ENCODE assay signal across 21 cellular contexts in genomic region chr12:78612224-78612623, GRCh38.
DNase-seq lines count a peak whose midpoint lies in the region; ATAC-seq, FAIRE-seq and TF ChIP-seq lines count a peak whose summit lies in the region.
"Had no signal": no experiment of that assay in that cellular context is flagged by ENCODE, and none has a peak within 500 bp of the region (broad histone marks: within the 10 kb centered on the region; RNA-seq: fewer than 3 reads in every experiment).

No MANE protein-coding gene starts in this region.

- no peak for TF ChIP-seq EP300 in H1 (IDR thresholded peaks at IDR 0.05; ENCODE audit: borderline replicate concordance in 1 of 2, low read depth in 2 of 2, low read length in 2 of 2)

- POLR2A ChIA-PET in PC-9 (lab: Charles Lee; ENCODE audit: unreplicated experiment) (no interaction called here), H1 (lab: Charles Lee; ENCODE audit: partially characterized antibody) (no interaction called here)

- H3K27ac ChIP-seq in PC-9, result no peak overlapping the region
- no peak overlapping the region for H3K27ac ChIP-seq in H1 (ENCODE audit: low read depth, low read length)
- H3K27ac ChIP-seq in prostate gland, result no peak overlapping the region
- no peak overlapping the region for H3K27ac ChIP-seq in SJCRH30
- H3K27ac ChIP-seq: BLaER1, C4-2B, GM23248 had no signal

- no peak overlapping the region for H3K18ac ChIP-seq in H1 (ENCODE audit: extremely low read depth, low read length)

- no peaks in the 10 kb centered on the region for H3K79me2 ChIP-seq in PC-9 (ENCODE audit: low read depth)
- no peaks in the 10 kb centered on the region for H3K79me2 ChIP-seq in H1 (ENCODE audit: control insufficient read depth in 1 of 2, insufficient read depth in 2 of 2, low read length in 2 of 2)

- no peaks in the 10 kb centered on the region for H3K9me2 ChIP-seq in PC-9 (ENCODE audit: insufficient read depth)

- H3K4me2 ChIP-seq in PC-9 (no peak overlapping the region), H1 (ENCODE audit: insufficient read depth in 1 of 2, low read depth in 2 of 2, low read length in 2 of 2) (no peak overlapping the region)
- H3K4me2 ChIP-seq: BLaER1 had no signal

- H3K23me2 ChIP-seq in H1 (ENCODE audit: low read depth, low read length), result no peaks in the 10 kb centered on the region

- no peak overlapping the region for H3K56ac ChIP-seq in H1 (replicated peaks; ENCODE audit: insufficient read length, low read depth, low read length)

- 91% methylated on average over 3 of the region's 3 CpGs; no CpG with 5 or more reads in 1 of the 2 experiments for WGBS in H1 (ENCODE audit: extremely low coverage in 1 of 2, insufficient coverage in 1 of 2, insufficient read length in 1 of 2, insufficient replicate concordance in 2 of 2, low coverage in 1 of 2, low lambda C conversion rate in 2 of 2, missing lambda C conversion rate in 1 of 2), 2 experiments
- WGBS in prostate gland, result 81% methylated on average over 3 of the region's 3 CpGs

- no TSS peak for BruUV-seq in PC-9 (replicated peaks; lab: Mats Ljungman, UMichigan)

- intact Hi-C loops in PC-9 (cut with micrococcal nuclease; ENCODE audit: unreplicated experiment) (no loop called here), prostate gland (cut with DNase I) (no loop called here)

- H4K20me1 ChIP-seq in PC-9 (ENCODE audit: insufficient read depth) (no peaks in the 10 kb centered on the region), H1 (replicated peaks in 1 of 2; ENCODE audit: control insufficient read depth in 1 of 2, insufficient read depth in 2 of 2, low read length in 2 of 2) (no peaks in the 10 kb centered on the region)
- H4K20me1 ChIP-seq: BLaER1 had no signal

- no peak overlapping the region for H4K8ac ChIP-seq in H1 (ENCODE audit: extremely low read depth, insufficient read depth, low read length)

- TF ChIP-seq CTCF in PC-9 (conservative IDR thresholded peaks at IDR 0.05), result no peak
- no peak for TF ChIP-seq CTCF in H1 (IDR thresholded peaks at IDR 0.05; ENCODE audit: control extremely low read depth in 1 of 3, insufficient read depth in 1 of 3, low read depth in 1 of 3, low read length in 3 of 3)
- no peak for TF ChIP-seq CTCF in prostate gland (IDR thresholded peaks at IDR 0.05)

- FAIRE-seq in H1 (lab: Jason Lieb, UNC), result no peak
- FAIRE-seq: G401.6, GM12891, GM19239, H54 had no signal

- no peak for TF ChIP-seq RAD21 in H1 (IDR thresholded peaks at IDR 0.05 in 1 of 2, conservative IDR thresholded peaks at IDR 0.05 in 1 of 2; ENCODE audit: low read depth in 2 of 2, low read length in 2 of 2)

- H3K9me3 ChIP-seq in PC-9 (ENCODE audit: insufficient read depth, low read depth) (no peaks in the 10 kb centered on the region), H1 (ENCODE audit: insufficient read depth in 2 of 2, low read depth in 1 of 2, low read length in 1 of 2) (peaks cover 0 to 4% of the 10 kb centered on the region in 2 experiments; a peak in 1 of 4 replicates), prostate gland (no peaks in the 10 kb centered on the region), SJCRH30 (replicated peaks) (no peaks in the 10 kb centered on the region)
- H3K9me3 ChIP-seq: Caco-2 had no signal

- no peaks in the 10 kb centered on the region for H3K79me1 ChIP-seq in H1 (ENCODE audit: low read depth, low read length)

- TF ChIP-seq POLR2A in H1 (IDR thresholded peaks at IDR 0.05; ENCODE audit: control extremely low read depth in 1 of 2, low read depth in 2 of 2, low read length in 2 of 2) (no peak), prostate gland (IDR thresholded peaks at IDR 0.05) (no peak)

- H2BK20ac ChIP-seq in H1 (ENCODE audit: low read length), result no peak overlapping the region

- no peak overlapping the region for H2BK12ac ChIP-seq in H1 (ENCODE audit: low read depth, low read length)

- H3K4me3 ChIP-seq in PC-9 (no peak overlapping the region), H1 (ENCODE audit: extremely low read depth in 1 of 4, insufficient read depth in 2 of 4, low read depth in 3 of 4, low read length in 4 of 4) (no peak overlapping the region), H7 (ENCODE audit: insufficient read depth, low read depth, low read length) (no peak overlapping the region), prostate gland (no peak overlapping the region), SJCRH30 (no peak overlapping the region)
- H3K4me3 ChIP-seq: BLaER1, GM23248 had no signal

- no peak overlapping the region for H4K5ac ChIP-seq in H1 (ENCODE audit: insufficient read length, low read depth, low read length)

- no peaks in the 10 kb centered on the region for H3K4me1 ChIP-seq in PC-9 (replicated peaks; ENCODE audit: insufficient read depth)
- no peaks in the 10 kb centered on the region for H3K4me1 ChIP-seq in H1 (replicated peaks in 1 of 4; ENCODE audit: control insufficient read depth in 3 of 4, insufficient read depth in 4 of 4, low read length in 3 of 4)
- H3K4me1 ChIP-seq in prostate gland (replicated peaks), result no peaks in the 10 kb centered on the region
- no peaks in the 10 kb centered on the region for H3K4me1 ChIP-seq in SJCRH30
- H3K4me1 ChIP-seq: BLaER1, Caco-2 had no signal

- H3F3A ChIP-seq in PC-9 (ENCODE audit: insufficient read depth, low read depth), result no peaks in the 10 kb centered on the region

- no peak overlapping the region for H2AK5ac ChIP-seq in H1 (ENCODE audit: low read depth, low read length)

- H3K4ac ChIP-seq in H1 (replicated peaks; ENCODE audit: insufficient read length, low read depth, low read length), result no peak overlapping the region

- no peak overlapping the region for H2BK15ac ChIP-seq in H1 (ENCODE audit: low read length)

- no peak overlapping the region for H3K14ac ChIP-seq in H1 (ENCODE audit: insufficient read length)

- H3K27me3 ChIP-seq in PC-9 (ENCODE audit: insufficient read depth, low read depth) (no peaks in the 10 kb centered on the region), H1 (replicated peaks in 1 of 4; ENCODE audit: control insufficient read depth in 3 of 4, extremely low read depth in 1 of 4, insufficient read depth in 3 of 4, low read length in 3 of 4) (no peaks in the 10 kb centered on the region), H7 (ENCODE audit: control insufficient read depth, insufficient read depth, low read length) (no peaks in the 10 kb centered on the region), prostate gland (replicated peaks; ENCODE audit: insufficient read depth) (no peaks in the 10 kb centered on the region), SJCRH30 (no peaks in the 10 kb centered on the region)
- H3K27me3 ChIP-seq: BLaER1 had no signal

- no peak overlapping the region for H3K23ac ChIP-seq in H1 (ENCODE audit: insufficient read length)

- H4K91ac ChIP-seq in H1 (replicated peaks; ENCODE audit: insufficient read length, low read length), result no peak overlapping the region

- ATAC-seq in GM18868 (IDR thresholded peaks at IDR 0.05; ENCODE audit: unreplicated experiment), result peak; percentile 67
- peak; percentile 56 for ATAC-seq in HG02610 (IDR thresholded peaks at IDR 0.05; ENCODE audit: unreplicated experiment)
- ATAC-seq in GM18502 (IDR thresholded peaks at IDR 0.05; ENCODE audit: poor library complexity, unreplicated experiment), result no peak
- ATAC-seq: CD8-positive, alpha-beta T cell had no signal

- H3K36me3 ChIP-seq in PC-9 (ENCODE audit: low read depth) (no peaks in the 10 kb centered on the region), H1 (ENCODE audit: control insufficient read depth in 2 of 4, insufficient read depth in 4 of 4, low read length in 3 of 4) (no peaks in the 10 kb centered on the region), H7 (replicated peaks; ENCODE audit: control insufficient read depth, insufficient read depth, low read length) (no peaks in the 10 kb centered on the region), prostate gland (no peaks in the 10 kb centered on the region), SJCRH30 (no peaks in the 10 kb centered on the region)
- H3K36me3 ChIP-seq: BLaER1 had no signal

- DNase-seq in PC-9, result no peak
- DNase-seq in H1 (ENCODE audit: low read depth in 1 of 2, low spot score in 2 of 2), result no peak
- DNase-seq in H7, result no peak
- DNase-seq in prostate gland (ENCODE audit: low spot score), result no peak
- DNase-seq in SJCRH30, result no peak
- DNase-seq: Caco-2; CD4-positive, CD25-positive, alpha-beta regulatory T cell; CD8-positive, alpha-beta T cell; DMS153; DND-41; GM23248; HCEC 1CT had no signal

- no peak overlapping the region for H2BK5ac ChIP-seq in H1 (ENCODE audit: low read depth, low read length)

- H2BK120ac ChIP-seq in H1 (replicated peaks; ENCODE audit: low read depth, low read length), result no peak overlapping the region

- CTCF ChIA-PET in PC-9 (lab: Charles Lee), result no interaction called here
- CTCF ChIA-PET in H1 (lab: Charles Lee; ENCODE audit: partially characterized antibody), result interaction anchor here (0.8 kb wide), 1 partner anchor 13 kb away, joined by 3 read pairs; no protein-coding TSS in a partner anchor

- H2AFZ ChIP-seq in PC-9, result 0 out of 2 replicates have a peak overlapping the region, but pooled peaks have one; percentile 18
- H2AFZ ChIP-seq in H1 (ENCODE audit: low read length), result 0 out of 2 replicates have a peak overlapping the region, but pooled peaks have one; percentile 4
- H2AFZ ChIP-seq: GM23248 had no signal

- H3K9ac ChIP-seq in H1 (replicated peaks in 1 of 4; ENCODE audit: extremely low read depth in 1 of 4, low read depth in 3 of 4, low read length in 3 of 4), result no peak overlapping the region
- H3K9ac ChIP-seq: BLaER1, GM23248 had no signal

TF ChIP-seq in H1, 55 proteins besides CTCF, POLR2A, EP300 and RAD21 (continues in another document):
- TF ChIP-seq YY1 (IDR thresholded peaks at IDR 0.05; ENCODE audit: low read depth, low read length) (no peak), GABPA (IDR thresholded peaks at IDR 0.05; ENCODE audit: borderline replicate concordance, insufficient read depth, low read length) (no peak), GTF2F1 (IDR thresholded peaks at IDR 0.05; ENCODE audit: borderline replicate concordance, low read depth, low read length) (no peak), CEBPB (IDR thresholded peaks at IDR 0.05; ENCODE audit: low read depth, low read length) (no peak), CBX8 (IDR thresholded peaks at IDR 0.05; ENCODE audit: borderline replicate concordance, low read depth, low read length) (no peak), FOSL1 (IDR thresholded peaks at IDR 0.05; ENCODE audit: insufficient read depth, low read depth, low read length) (no peak), NRF1 (IDR thresholded peaks at IDR 0.05; ENCODE audit: low read depth, low read length) (no peak), TAF1 (IDR thresholded peaks at IDR 0.05; ENCODE audit: low read depth, low read length) (no peak), HDAC6 (IDR thresholded peaks at IDR 0.05; ENCODE audit: low read depth, low read length) (no peak), SIX5 (IDR thresholded peaks at IDR 0.05; ENCODE audit: low read depth, low read length) (no peak), RBBP5 (IDR thresholded peaks at IDR 0.05; ENCODE audit: borderline replicate concordance, low read depth, low read length) (no peak), EGR1 (IDR thresholded peaks at IDR 0.05; ENCODE audit: borderline replicate concordance, low read depth, low read length) (no peak)
- TF ChIP-seq, protein P1, sequence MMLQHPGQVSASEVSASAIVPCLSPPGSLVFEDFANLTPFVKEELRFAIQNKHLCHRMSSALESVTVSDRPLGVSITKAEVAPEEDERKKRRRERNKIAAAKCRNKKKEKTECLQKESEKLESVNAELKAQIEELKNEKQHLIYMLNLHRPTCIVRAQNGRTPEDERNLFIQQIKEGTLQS (IDR thresholded peaks at IDR 0.05; ENCODE audit: insufficient read depth, low read depth, low read length), result no peak
